22 cellular contexts compared by ENCODE assay signal in genomic region chr5:73960023-73960422, GRCh38.
DNase-seq lines count a peak whose midpoint lies in the region; ATAC-seq and TF ChIP-seq lines count a peak whose summit lies in the region.
"Had no signal": no experiment of that assay in that cellular context is flagged by ENCODE, and none has a peak within 500 bp of the region (broad histone marks: within the 10 kb centered on the region; RNA-seq: fewer than 3 reads in every experiment).

No MANE protein-coding gene starts in this region.

- H3K27me3 ChIP-seq in OCI-LY3 (ENCODE audit: low read depth, low read length) (no peaks in the 10 kb centered on the region), endodermal cell (ENCODE audit: control insufficient read depth, insufficient read depth, low read length, poor library complexity, severe bottlenecking) (no peaks in the 10 kb centered on the region)
- H3K27me3 ChIP-seq: sigmoid colon, SJSA1 had no signal

- no peaks in the 10 kb centered on the region for H3K9me3 Mint-ChIP-seq in endodermal cell
- H3K9me3 Mint-ChIP-seq: CD4-positive, alpha-beta T cell; H9; natural killer cell had no signal

- no peaks in the 10 kb centered on the region for H4K20me1 ChIP-seq in OCI-LY3 (ENCODE audit: insufficient read depth, low read length)

- H3K4me1 Mint-ChIP-seq in endodermal cell = peaks cover 11% of the 10 kb centered on the region
- H3K4me1 Mint-ChIP-seq: natural killer cell had no signal

- TF ChIP-seq CTCF in GM12864 (IDR thresholded peaks at IDR 0.05; ENCODE audit: low read depth, low read length, missing control alignments) (no peak), OCI-LY3 (IDR thresholded peaks at IDR 0.05; ENCODE audit: low read depth, low read length) (no peak), endodermal cell (conservative IDR thresholded peaks at IDR 0.05) (no peak)

- H3K4me1 ChIP-seq in OCI-LY3 (ENCODE audit: low read length) (peaks cover 16% of the 10 kb centered on the region), endodermal cell (ENCODE audit: control insufficient read depth, insufficient read depth, low read length) (no peaks in the 10 kb centered on the region)
- H3K4me1 ChIP-seq: SJSA1 had no signal

- H2AFZ ChIP-seq in OCI-LY3 (ENCODE audit: low read depth, low read length) = no peak overlapping the region
- H2AFZ ChIP-seq: PC-9 had no signal

- no peak overlapping the region for H3K27ac Mint-ChIP-seq in endodermal cell
- H3K27ac Mint-ChIP-seq: CD4-positive, alpha-beta T cell; H9; natural killer cell had no signal

- H3K36me3 Mint-ChIP-seq in endodermal cell (ENCODE audit: low read depth) = no peaks in the 10 kb centered on the region
- H3K36me3 Mint-ChIP-seq: natural killer cell had no signal

- no peaks in the 10 kb centered on the region for H3K27me3 Mint-ChIP-seq in endodermal cell (ENCODE audit: insufficient read depth)

- H3K27ac ChIP-seq in OCI-LY3 (ENCODE audit: low read length) (no peak overlapping the region), endodermal cell (ENCODE audit: low read depth, low read length) (no peak overlapping the region)
- H3K27ac ChIP-seq: PC-9, sigmoid colon, SJSA1 had no signal

- ATAC-seq in GM19023 (IDR thresholded peaks at IDR 0.05; ENCODE audit: unreplicated experiment) = peak; percentile 67
- ATAC-seq in HG03342 (IDR thresholded peaks at IDR 0.05; ENCODE audit: unreplicated experiment) = peak; percentile 65
- no peak for ATAC-seq in HG02798 (IDR thresholded peaks at IDR 0.05; ENCODE audit: poor library complexity, unreplicated experiment)
- no peak for ATAC-seq in GM19324 (IDR thresholded peaks at IDR 0.05; ENCODE audit: low FRiP score, unreplicated experiment)
- ATAC-seq: natural killer cell had no signal

- H3K4me3 ChIP-seq in GM12864 (ENCODE audit: low read depth, low read length) (no peak overlapping the region), OCI-LY3 (ENCODE audit: low read length) (no peak overlapping the region), endodermal cell (ENCODE audit: low read length) (no peak overlapping the region)
- H3K4me3 ChIP-seq: PC-9, sigmoid colon, SJSA1 had no signal

- H3K36me3 ChIP-seq in OCI-LY3 (replicated peaks; ENCODE audit: low read depth, low read length) (no peaks in the 10 kb centered on the region), endodermal cell (ENCODE audit: control insufficient read depth, insufficient read depth, low read length) (no peaks in the 10 kb centered on the region)
- H3K36me3 ChIP-seq: sigmoid colon, SJSA1 had no signal

- DNase-seq in GM12864 (ENCODE audit: low read depth) = peak; percentile 49
- DNase-seq in endodermal cell = no peak
- no peak for DNase-seq in hypothalamus (lab: John Stamatoyannopoulos, UW)
- DNase-seq: activated CD8-positive, alpha-beta memory T cell treated with anti-CD3 and anti-CD28 coated beads, Interleukin-2, amount 50 U/mL, for 48 hours; activated effector memory CD4-positive, alpha-beta T cell treated with anti-CD3 and anti-CD28 coated beads, Interleukin-2, amount 50 U/mL, for 16 hours; CD4-positive, alpha-beta T cell; dermis blood vessel endothelial cell; foreskin melanocyte; H9; kidney glomerular epithelial cell; natural killer cell; NCI-H1930; NCI-H510A treated with DMSO at 0.1 percent for 48 hours; PC-9; sigmoid colon; T1000 had no signal

- peak overlapping the region; percentile 15; the same call in 1 of the 2 replicates for H3K4me2 ChIP-seq in OCI-LY3 (ENCODE audit: low read length)
- H3K4me2 ChIP-seq: PC-9 had no signal

- no peaks in the 10 kb centered on the region for H3K9me3 ChIP-seq in OCI-LY3 (ENCODE audit: insufficient read depth, low read length)
- H3K9me3 ChIP-seq in endodermal cell (ENCODE audit: control insufficient read depth, low read length) = no peaks in the 10 kb centered on the region
- H3K9me3 ChIP-seq: sigmoid colon, SJSA1 had no signal

- WGBS in endodermal cell (ENCODE audit: insufficient coverage in 1 of 2, insufficient read length in 1 of 2), 2 experiments = 52 to 76% methylated on average over 3 to 5 of the region's 5 CpGs

- H3K9ac ChIP-seq in OCI-LY3 (ENCODE audit: low read length) = no peak overlapping the region
- no peak overlapping the region for H3K9ac ChIP-seq in endodermal cell (ENCODE audit: extremely low read depth, low read length, poor library complexity, severe bottlenecking)

- H3K79me2 ChIP-seq in OCI-LY3 (ENCODE audit: low read length) = no peaks in the 10 kb centered on the region

- H3K4me3 Mint-ChIP-seq in endodermal cell = no peak overlapping the region
- H3K4me3 Mint-ChIP-seq: CD4-positive, alpha-beta T cell; H9; natural killer cell had no signal

Comparison
In these comparisons a context has a peak if more than half of its experiments do, and no peak if none do; other contexts are left out.
1. ATAC-seq: peak in GM19023 (single experiment) and HG03342 (single experiment); none in HG02798 (single experiment) and GM19324 (single experiment).